In the genomic region with DNA sequence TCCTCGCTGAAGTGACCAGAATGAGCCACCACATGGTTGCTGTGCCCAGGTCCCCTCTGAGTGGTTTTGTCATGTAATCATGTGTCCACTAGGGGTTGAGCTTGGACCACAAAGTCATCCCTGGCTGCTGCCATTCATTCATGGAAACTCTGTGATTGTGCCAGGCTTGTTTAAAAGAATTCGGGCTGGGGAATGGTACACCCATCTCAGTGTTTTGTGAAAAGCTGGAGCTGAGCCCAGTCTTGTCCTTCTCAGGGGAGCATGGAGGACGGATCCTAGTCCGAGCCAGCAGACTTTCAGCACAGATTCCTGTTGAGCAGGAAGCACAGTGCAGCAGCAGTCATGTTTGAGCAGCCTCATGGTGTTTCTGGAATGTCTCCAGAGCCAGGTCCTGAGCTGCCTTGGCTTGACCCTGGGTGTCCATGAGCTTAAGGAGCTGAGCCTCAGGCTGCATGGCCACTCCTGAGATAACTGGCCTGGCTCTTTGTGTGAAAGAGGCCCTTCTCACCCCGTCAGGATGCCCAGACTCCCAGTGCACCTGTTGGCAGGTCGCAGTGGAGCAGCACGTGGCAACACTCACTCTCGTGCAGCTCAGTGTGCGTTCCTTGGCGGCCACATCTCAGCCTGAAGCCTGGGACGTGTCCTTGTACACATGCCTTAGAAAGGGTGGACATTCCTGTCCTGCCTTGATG, we compare ENCODE assay signal across 8 cellular contexts.
DNase-seq lines count a peak whose midpoint lies in the region; ATAC-seq and TF ChIP-seq lines count a peak whose summit lies in the region.

No MANE protein-coding gene starts in this region.

- no peak for ATAC-seq in HG03108 (IDR thresholded peaks at IDR 0.05; ENCODE audit: unreplicated experiment)
- no peak for ATAC-seq in GM18520 (IDR thresholded peaks at IDR 0.05; ENCODE audit: unreplicated experiment)

- no peak overlapping the region for H3K4me3 Mint-ChIP-seq in neural crest cell

- no peaks in the 10 kb centered on the region for H3K36me3 Mint-ChIP-seq in neural crest cell (ENCODE audit: low read depth)

- TF ChIP-seq CTCF in fibroblast of the aortic adventitia (IDR thresholded peaks at IDR 0.05; ENCODE audit: insufficient read depth, low read length): peak; percentile 72
- peak; percentile 79 for TF ChIP-seq CTCF in neural crest cell (conservative IDR thresholded peaks at IDR 0.05)

- peak; percentile 9 for DNase-seq in activated CD4-positive, alpha-beta T cell treated with anti-CD3 and anti-CD28 coated beads for 48 hours
- DNase-seq in activated CD4-positive, alpha-beta T cell treated with anti-CD3 and anti-CD28 coated beads, Interleukin-2, amount 50 U/mL, for 1 hour: no peak
- DNase-seq in NCI-H1092 (lab: John Stamatoyannopoulos, UW): peak; percentile 30
- peak; percentile 29 to 82 for DNase-seq in SW 1271 (lab: John Stamatoyannopoulos, UW)
- peak; percentile 98 for DNase-seq in fibroblast of the aortic adventitia (ENCODE audit: low read depth)
- DNase-seq in neural crest cell (ENCODE audit: low read depth, low spot score): peak; percentile 30

- H3K9me3 Mint-ChIP-seq in neural crest cell: no peaks in the 10 kb centered on the region

- H3K4me3 ChIP-seq in fibroblast of the aortic adventitia (ENCODE audit: low read depth, low read length): no peak overlapping the region

- H3K27ac Mint-ChIP-seq in neural crest cell (ENCODE audit: unreplicated experiment): no peak overlapping the region

- H3K27me3 Mint-ChIP-seq in neural crest cell (ENCODE audit: low read depth): no peaks in the 10 kb centered on the region

- peaks cover 11% of the 10 kb centered on the region for H3K4me1 Mint-ChIP-seq in neural crest cell
